9 cellular contexts compared by ENCODE assay signal in genomic region chr17:19384723-19385391, GRCh38. TPM values are rescaled to one million over a fixed set of nuclear protein-coding genes. Genes with fewer than 3 reads are reported as not detected.
DNase-seq lines count a peak whose midpoint lies in the region; ATAC-seq, FAIRE-seq and TF ChIP-seq lines count a peak whose summit lies in the region.
"Had no signal": no experiment of that assay in that cellular context is flagged by ENCODE, and none has a peak within 500 bp of the region (broad histone marks: within the 10 kb centered on the region; RNA-seq: fewer than 3 reads in every experiment).

No MANE protein-coding gene starts in this region.

- H3K27ac ChIP-seq in KOPT-K1 (ENCODE audit: low read depth, low read length, poor library complexity, severe bottlenecking) (peak overlapping the region; percentile 94), keratinocyte (ENCODE audit: control insufficient read depth, insufficient read depth, low read length) (no peak overlapping the region), testis (peak overlapping the region; percentile 79 to 87)

- in situ Hi-C loops in HAP-1 (cut with MboI; ENCODE audit: low sequenced_read_pairs): no loop called here

- H3K9me3 ChIP-seq in KOPT-K1 (ENCODE audit: insufficient read depth, low read length, poor library complexity, severe bottlenecking): no peaks in the 10 kb centered on the region
- H3K9me3 ChIP-seq in keratinocyte (ENCODE audit: control insufficient read depth, low read depth, low read length): no peaks in the 10 kb centered on the region
- no peaks in the 10 kb centered on the region for H3K9me3 ChIP-seq in testis
- no peaks in the 10 kb centered on the region for H3K9me3 ChIP-seq in HAP-1

- no peaks in the 10 kb centered on the region for H3K27me3 ChIP-seq in keratinocyte (ENCODE audit: control insufficient read depth, extremely low read depth, insufficient read depth, low read length)
- no peaks in the 10 kb centered on the region for H3K27me3 ChIP-seq in testis
- H3K27me3 ChIP-seq in HAP-1 (ENCODE audit: low read depth): no peaks in the 10 kb centered on the region

- no peaks in the 10 kb centered on the region for H3K9me1 ChIP-seq in keratinocyte (ENCODE audit: control insufficient read depth, extremely low read depth, insufficient read depth, low read length)

- H3K4me1 ChIP-seq in keratinocyte (ENCODE audit: control insufficient read depth, extremely low read depth, insufficient read depth, low read length) (peaks cover 19% of the 10 kb centered on the region), testis (peaks cover 55% of the 10 kb centered on the region), HAP-1 (no peaks in the 10 kb centered on the region)

- WGBS in testis, 2 donors: 51 to 54% methylated on average over 5 to 16 of the region's 16 CpGs

- intact Hi-C loops in testis (cut with DNase I; ENCODE audit: low total_unique reads): no loop called here

- TF ChIP-seq CTCF in keratinocyte (optimal IDR thresholded peaks at IDR 0.05 in 1 of 3, IDR thresholded peaks at IDR 0.05 in 1 of 3, conservative IDR thresholded peaks at IDR 0.05 in 1 of 3; ENCODE audit: extremely low read depth in 1 of 3, insufficient read depth in 2 of 3, low read length in 3 of 3): no peak
- no peak for TF ChIP-seq CTCF in testis (IDR thresholded peaks at IDR 0.05)

- H3K36me3 ChIP-seq in KOPT-K1 (ENCODE audit: insufficient read depth, low read length): peaks cover 58% of the 10 kb centered on the region
- H3K36me3 ChIP-seq in keratinocyte (ENCODE audit: control insufficient read depth in 2 of 2, extremely low read depth in 1 of 2, insufficient read depth in 2 of 2, low read length in 2 of 2): peaks cover 24 to 26% of the 10 kb centered on the region in 2 experiments
- H3K36me3 ChIP-seq in testis (ENCODE audit: low read depth, missing control alignments): no peaks in the 10 kb centered on the region
- H3K36me3 ChIP-seq in HAP-1 (replicated peaks): peaks cover 38% of the 10 kb centered on the region

- DNase-seq in astrocyte of the hippocampus (ENCODE audit: low read depth, low spot score): peak; percentile 46
- no peak for DNase-seq in keratinocyte (ENCODE audit: low read depth, low spot score)
- peak; percentile 67 for DNase-seq in testis
- DNase-seq in HAP-1 (ENCODE audit: low spot score in 2 of 2): no peak
- no peak for DNase-seq in activated CD8-positive, alpha-beta memory T cell treated with anti-CD3 and anti-CD28 coated beads, Interleukin-2, amount 50 U/mL, for 48 hours

- H3K9ac ChIP-seq in keratinocyte (ENCODE audit: control insufficient read depth, extremely low read depth, insufficient read depth, low read length): no peak overlapping the region

- dilution Hi-C loops in keratinocyte (cut with MboI; ENCODE audit: extremely low pct_ligation_motif_present, low sequenced_read_pairs): no loop called here

- H3K4me3 ChIP-seq in keratinocyte (ENCODE audit: control insufficient read depth in 2 of 3, extremely low read depth in 1 of 3, insufficient read depth in 2 of 3, low read depth in 1 of 3, low read length in 3 of 3) (no peak overlapping the region), testis (no peak overlapping the region), HAP-1 (no peak overlapping the region)

- H3K4me2 ChIP-seq in keratinocyte (ENCODE audit: control insufficient read depth, extremely low read depth, insufficient read depth, low read depth, low read length): no peak overlapping the region

- H2AFZ ChIP-seq in keratinocyte (ENCODE audit: control insufficient read depth, low read length): no peak overlapping the region

- no peak for TF ChIP-seq POLR2A in testis (IDR thresholded peaks at IDR 0.05)

- FAIRE-seq in keratinocyte (lab: Jason Lieb, UNC): peak; percentile 73

- no peaks in the 10 kb centered on the region for H4K20me1 ChIP-seq in keratinocyte (ENCODE audit: control insufficient read depth, extremely low read depth, insufficient read depth, low read length)

- ATAC-seq in HG03457 (IDR thresholded peaks at IDR 0.05; ENCODE audit: unreplicated experiment) (no peak), HG02610 (IDR thresholded peaks at IDR 0.05; ENCODE audit: unreplicated experiment) (no peak)
- ATAC-seq: Panc1 had no signal

- peaks cover 8% of the 10 kb centered on the region for H3K79me2 ChIP-seq in keratinocyte (ENCODE audit: control insufficient read depth, insufficient read depth, low read length)

RNA-seq across cellular contexts. Expression of gene MFAP4, which starts 2.1 kb away (rescaled TPM):
- polyA plus RNA-seq in keratinocyte: not detected in 3 replicates
- not detected for polyA plus RNA-seq in keratinocyte (2011; ENCODE audit: low read depth)
- not detected in 2 replicates for polyA plus RNA-seq in keratinocyte (2011; cell fraction: cytosol; rRNA removed)
- polyA plus RNA-seq in keratinocyte (2011; cell fraction: nucleus; rRNA removed): not detected in 2 replicates
- 0.32 and 0.38 TPM in 2 replicates for polyA plus RNA-seq in keratinocyte (2012; ENCODE audit: low replicate concordance)
- polyA minus RNA-seq in keratinocyte: not detected in 3 replicates
- not detected for polyA minus RNA-seq in keratinocyte (2011; cell fraction: cytosol; rRNA and poly(A)+ RNA removed)
- not detected in 2 replicates for polyA minus RNA-seq in keratinocyte (2011; cell fraction: nucleus; rRNA and poly(A)+ RNA removed)
- total RNA-seq in testis: 10 to 100 TPM; 24.0 to 55.7 TPM
- polyA plus RNA-seq in testis (ENCODE audit: insufficient read depth, low read depth, low replicate concordance): 108 TPM

RNA-seq across cellular contexts. Expression of gene MAPK7, which starts 6.6 kb away (rescaled TPM):
- 4.3 to 11.1 TPM (median 5.4 TPM) in 3 replicates for polyA plus RNA-seq in keratinocyte
- 2.8 TPM for polyA plus RNA-seq in keratinocyte (2011; ENCODE audit: low read depth)
- 5.5 and 7.5 TPM in 2 replicates for polyA plus RNA-seq in keratinocyte (2011; cell fraction: cytosol; rRNA removed)
- 18.1 and 19.4 TPM in 2 replicates for polyA plus RNA-seq in keratinocyte (2011; cell fraction: nucleus; rRNA removed)
- polyA plus RNA-seq in keratinocyte (2012; ENCODE audit: low replicate concordance): 12.9 and 14.2 TPM in 2 replicates
- 14.9 to 65.1 TPM (median 19.7 TPM) in 3 replicates for polyA minus RNA-seq in keratinocyte
- 15.2 TPM for polyA minus RNA-seq in keratinocyte (2011; cell fraction: cytosol; rRNA and poly(A)+ RNA removed)
- 25.7 and 26.4 TPM in 2 replicates for polyA minus RNA-seq in keratinocyte (2011; cell fraction: nucleus; rRNA and poly(A)+ RNA removed)
- total RNA-seq in testis: 10 to 100 TPM; 49.7 to 65.4 TPM
- polyA plus RNA-seq in testis (ENCODE audit: insufficient read depth, low read depth, low replicate concordance): 54.1 TPM

RNA-seq across cellular contexts. Expression of gene B9D1, which starts 22.3 kb away (rescaled TPM):
- polyA plus RNA-seq in keratinocyte (27.1 to 31.7 TPM (median 30.3 TPM) in 3 replicates), testis (ENCODE audit: insufficient read depth, low read depth, low replicate concordance) (132 TPM)
- 2.7 TPM for polyA plus RNA-seq in keratinocyte (2011; ENCODE audit: low read depth)
- polyA plus RNA-seq in keratinocyte (2011; cell fraction: cytosol; rRNA removed): 21.7 and 33.7 TPM in 2 replicates
- 17.1 and 23.4 TPM in 2 replicates for polyA plus RNA-seq in keratinocyte (2011; cell fraction: nucleus; rRNA removed)
- 8.4 and 21.4 TPM in 2 replicates for polyA plus RNA-seq in keratinocyte (2012; ENCODE audit: low replicate concordance)
- 14.9 to 31.9 TPM (median 26.9 TPM) in 3 replicates for polyA minus RNA-seq in keratinocyte
- 18.2 TPM for polyA minus RNA-seq in keratinocyte (2011; cell fraction: cytosol; rRNA and poly(A)+ RNA removed)
- polyA minus RNA-seq in keratinocyte (2011; cell fraction: nucleus; rRNA and poly(A)+ RNA removed): 8.0 and 8.7 TPM in 2 replicates
- total RNA-seq in testis: 10 to 100 TPM; 42.1 to 59.9 TPM

RNA-seq across cellular contexts. Expression of gene RNF112, which starts 26.2 kb away (rescaled TPM):
- polyA plus RNA-seq in keratinocyte (0.05 to 0.13 TPM in 2 of 3 replicates, not detected in the other), testis (ENCODE audit: insufficient read depth, low read depth, low replicate concordance) (4.6 TPM)
- polyA plus RNA-seq in keratinocyte (2011; ENCODE audit: low read depth): 1.2 TPM
- polyA plus RNA-seq in keratinocyte (2011; cell fraction: cytosol; rRNA removed): not detected in 2 replicates
- 0.32 and 0.59 TPM in 2 replicates for polyA plus RNA-seq in keratinocyte (2011; cell fraction: nucleus; rRNA removed)
- 0.05 and 1.9 TPM in 2 replicates for polyA plus RNA-seq in keratinocyte (2012; ENCODE audit: low replicate concordance)
- 0.07 to 0.10 TPM in 2 of 3 replicates, not detected in the other for polyA minus RNA-seq in keratinocyte
- not detected for polyA minus RNA-seq in keratinocyte (2011; cell fraction: cytosol; rRNA and poly(A)+ RNA removed)
- polyA minus RNA-seq in keratinocyte (2011; cell fraction: nucleus; rRNA and poly(A)+ RNA removed): not detected in 2 replicates
- 1 to 10 TPM; 2.1 to 8.1 TPM for total RNA-seq in testis

Comparison
In these comparisons a context has a peak if more than half of its experiments do, and no peak if none do; other contexts are left out.
1. DNase-seq: peak in astrocyte of the hippocampus (single experiment) and testis (single experiment); none in keratinocyte (single experiment), HAP-1 (0 of 2) and activated CD8-positive, alpha-beta memory T cell treated with anti-CD3 and anti-CD28 coated beads, Interleukin-2, amount 50 U/mL, for 48 hours (single experiment).
2. RNA of gene MFAP4, which starts 2.1 kb away (polyA plus RNA-seq): 108 TPM in testis (single experiment); 0.32 to 0.38 TPM in keratinocyte; every median in the first group is over 10 times any median in the second.